1 cellular context compared by ENCODE assay signal in the genomic region with DNA sequence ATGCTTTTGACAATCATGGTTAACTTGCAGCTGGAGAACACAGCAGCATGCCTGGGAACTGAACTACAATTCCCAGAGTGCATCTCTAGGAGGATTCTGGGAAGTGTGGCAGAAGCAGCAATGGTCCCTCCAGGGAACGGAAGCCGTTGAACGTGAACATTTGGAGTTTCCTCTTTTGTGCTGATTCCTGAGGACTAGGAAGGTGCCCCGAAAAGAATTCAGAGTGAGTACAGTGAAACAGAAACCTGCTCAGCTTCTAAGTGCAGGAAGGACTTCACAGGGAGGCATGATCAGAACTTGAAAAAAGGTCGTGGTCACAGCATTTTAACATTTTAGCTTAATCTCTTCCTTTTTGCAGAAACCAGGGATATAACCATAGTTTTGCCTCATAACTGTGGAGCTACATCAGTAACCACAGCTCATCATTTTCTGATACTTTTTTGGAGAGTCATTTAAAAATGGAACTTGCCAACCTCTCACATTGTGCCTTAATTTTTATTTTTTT.
A peak's percentile ranks its signal among the peaks of the same experiment; 100 is the strongest.
TF ChIP-seq lines count a peak whose summit lies in the region.

NUDT13 (plus strand) TSS at position 111 of the 505 bp plus-strand sequence. CDS start 3,911 bp downstream, outside the sequence.

TF ChIP-seq in GM12878, 131 proteins besides CTCF, POLR2A, EP300 and RAD21 (continued from another document and continues in another):
- 0 out of 2 replicates have a peak, but pooled peaks have one; percentile 37 for TF ChIP-seq NKRF (conservative IDR thresholded peaks at IDR 0.05)
- TF ChIP-seq POLR2AphosphoS2 (IDR thresholded peaks at IDR 0.05; ENCODE audit: low read depth, low read length): 0 out of 2 replicates have a peak, but pooled peaks have one; percentile 52
- peak; percentile 52 for TF ChIP-seq RUNX3 (IDR thresholded peaks at IDR 0.05; ENCODE audit: low read length)
- peak; percentile 73 for TF ChIP-seq RELA (IDR thresholded peaks at IDR 0.05; ENCODE audit: borderline replicate concordance, partially characterized antibody)
- TF ChIP-seq E2F4 (IDR thresholded peaks at IDR 0.05; ENCODE audit: low read depth, low read length): 0 out of 2 replicates have a peak, but pooled peaks have one; percentile 7
- no peak for TF ChIP-seq CUX1 (IDR thresholded peaks at IDR 0.05; ENCODE audit: insufficient replicate concordance, low read depth, low read length)
- TF ChIP-seq POU2F2 (IDR thresholded peaks at IDR 0.05; ENCODE audit: borderline replicate concordance, low read depth, low read length): 0 out of 3 replicates have a peak, but pooled peaks have one; percentile 22
- TF ChIP-seq NR2C1 (IDR thresholded peaks at IDR 0.05): peak; percentile 62
- TF ChIP-seq, protein P1, sequence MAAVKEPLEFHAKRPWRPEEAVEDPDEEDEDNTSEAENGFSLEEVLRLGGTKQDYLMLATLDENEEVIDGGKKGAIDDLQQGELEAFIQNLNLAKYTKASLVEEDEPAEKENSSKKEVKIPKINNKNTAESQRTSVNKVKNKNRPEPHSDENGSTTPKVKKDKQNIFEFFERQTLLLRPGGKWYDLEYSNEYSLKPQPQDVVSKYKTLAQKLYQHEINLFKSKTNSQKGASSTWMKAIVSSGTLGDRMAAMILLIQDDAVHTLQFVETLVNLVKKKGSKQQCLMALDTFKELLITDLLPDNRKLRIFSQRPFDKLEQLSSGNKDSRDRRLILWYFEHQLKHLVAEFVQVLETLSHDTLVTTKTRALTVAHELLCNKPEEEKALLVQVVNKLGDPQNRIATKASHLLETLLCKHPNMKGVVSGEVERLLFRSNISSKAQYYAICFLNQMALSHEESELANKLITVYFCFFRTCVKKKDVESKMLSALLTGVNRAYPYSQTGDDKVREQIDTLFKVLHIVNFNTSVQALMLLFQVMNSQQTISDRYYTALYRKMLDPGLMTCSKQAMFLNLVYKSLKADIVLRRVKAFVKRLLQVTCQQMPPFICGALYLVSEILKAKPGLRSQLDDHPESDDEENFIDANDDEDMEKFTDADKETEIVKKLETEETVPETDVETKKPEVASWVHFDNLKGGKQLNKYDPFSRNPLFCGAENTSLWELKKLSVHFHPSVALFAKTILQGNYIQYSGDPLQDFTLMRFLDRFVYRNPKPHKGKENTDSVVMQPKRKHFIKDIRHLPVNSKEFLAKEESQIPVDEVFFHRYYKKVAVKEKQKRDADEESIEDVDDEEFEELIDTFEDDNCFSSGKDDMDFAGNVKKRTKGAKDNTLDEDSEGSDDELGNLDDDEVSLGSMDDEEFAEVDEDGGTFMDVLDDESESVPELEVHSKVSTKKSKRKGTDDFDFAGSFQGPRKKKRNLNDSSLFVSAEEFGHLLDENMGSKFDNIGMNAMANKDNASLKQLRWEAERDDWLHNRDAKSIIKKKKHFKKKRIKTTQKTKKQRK (IDR thresholded peaks at IDR 0.05; ENCODE audit: low read depth, low read length): no peak
- TF ChIP-seq ATF3 (IDR thresholded peaks at IDR 0.05; ENCODE audit: borderline replicate concordance, extremely low read depth, low read depth, low read length): peak; percentile 51; the same call in 1 of the 2 replicates
- TF ChIP-seq YY1 (IDR thresholded peaks at IDR 0.05; ENCODE audit: low read depth, low read length): peak; percentile 94
- peak; percentile 44 for TF ChIP-seq MEF2B (IDR thresholded peaks at IDR 0.05; ENCODE audit: partially characterized antibody, poor library complexity, severe bottlenecking)
- TF ChIP-seq, protein P2, sequence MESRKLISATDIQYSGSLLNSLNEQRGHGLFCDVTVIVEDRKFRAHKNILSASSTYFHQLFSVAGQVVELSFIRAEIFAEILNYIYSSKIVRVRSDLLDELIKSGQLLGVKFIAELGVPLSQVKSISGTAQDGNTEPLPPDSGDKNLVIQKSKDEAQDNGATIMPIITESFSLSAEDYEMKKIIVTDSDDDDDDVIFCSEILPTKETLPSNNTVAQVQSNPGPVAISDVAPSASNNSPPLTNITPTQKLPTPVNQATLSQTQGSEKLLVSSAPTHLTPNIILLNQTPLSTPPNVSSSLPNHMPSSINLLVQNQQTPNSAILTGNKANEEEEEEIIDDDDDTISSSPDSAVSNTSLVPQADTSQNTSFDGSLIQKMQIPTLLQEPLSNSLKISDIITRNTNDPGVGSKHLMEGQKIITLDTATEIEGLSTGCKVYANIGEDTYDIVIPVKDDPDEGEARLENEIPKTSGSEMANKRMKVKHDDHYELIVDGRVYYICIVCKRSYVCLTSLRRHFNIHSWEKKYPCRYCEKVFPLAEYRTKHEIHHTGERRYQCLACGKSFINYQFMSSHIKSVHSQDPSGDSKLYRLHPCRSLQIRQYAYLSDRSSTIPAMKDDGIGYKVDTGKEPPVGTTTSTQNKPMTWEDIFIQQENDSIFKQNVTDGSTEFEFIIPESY (IDR thresholded peaks at IDR 0.05): no peak
- peak; percentile 91; the same call in 1 of the 2 replicates for TF ChIP-seq CREM (IDR thresholded peaks at IDR 0.05; ENCODE audit: low read depth)
- 0 out of 2 replicates have a peak, but pooled peaks have one; percentile 57 for TF ChIP-seq IRF4 (IDR thresholded peaks at IDR 0.05; ENCODE audit: low read depth, low read length)
- no peak for TF ChIP-seq SMAD1 (IDR thresholded peaks at IDR 0.05; ENCODE audit: low read depth, partially characterized antibody)
- TF ChIP-seq SMARCA5 (IDR thresholded peaks at IDR 0.05): peak; percentile 8; the same call in 1 of the 2 replicates
- TF ChIP-seq STAT3 (IDR thresholded peaks at IDR 0.05; ENCODE audit: low read depth, low read length): 0 out of 2 replicates have a peak, but pooled peaks have one; percentile 67
- TF ChIP-seq SMAD5 (IDR thresholded peaks at IDR 0.05; ENCODE audit: low read depth): no peak
- TF ChIP-seq, protein P3, sequence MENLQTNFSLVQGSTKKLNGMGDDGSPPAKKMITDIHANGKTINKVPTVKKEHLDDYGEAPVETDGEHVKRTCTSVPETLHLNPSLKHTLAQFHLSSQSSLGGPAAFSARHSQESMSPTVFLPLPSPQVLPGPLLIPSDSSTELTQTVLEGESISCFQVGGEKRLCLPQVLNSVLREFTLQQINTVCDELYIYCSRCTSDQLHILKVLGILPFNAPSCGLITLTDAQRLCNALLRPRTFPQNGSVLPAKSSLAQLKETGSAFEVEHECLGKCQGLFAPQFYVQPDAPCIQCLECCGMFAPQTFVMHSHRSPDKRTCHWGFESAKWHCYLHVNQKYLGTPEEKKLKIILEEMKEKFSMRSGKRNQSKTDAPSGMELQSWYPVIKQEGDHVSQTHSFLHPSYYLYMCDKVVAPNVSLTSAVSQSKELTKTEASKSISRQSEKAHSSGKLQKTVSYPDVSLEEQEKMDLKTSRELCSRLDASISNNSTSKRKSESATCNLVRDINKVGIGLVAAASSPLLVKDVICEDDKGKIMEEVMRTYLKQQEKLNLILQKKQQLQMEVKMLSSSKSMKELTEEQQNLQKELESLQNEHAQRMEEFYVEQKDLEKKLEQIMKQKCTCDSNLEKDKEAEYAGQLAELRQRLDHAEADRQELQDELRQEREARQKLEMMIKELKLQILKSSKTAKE (IDR thresholded peaks at IDR 0.05; ENCODE audit: low read depth, poor library complexity, severe bottlenecking): peak; percentile 27
- 0 out of 2 replicates have a peak, but pooled peaks have one; percentile 4 for TF ChIP-seq SMC3 (IDR thresholded peaks at IDR 0.05; ENCODE audit: borderline replicate concordance, low read length)
- TF ChIP-seq ZNF592 (IDR thresholded peaks at IDR 0.05): peak; percentile 100
- no peak for TF ChIP-seq SUZ12 (IDR thresholded peaks at IDR 0.05; ENCODE audit: unreplicated experiment)
- TF ChIP-seq NBN (IDR thresholded peaks at IDR 0.05): 0 out of 2 replicates have a peak, but pooled peaks have one; percentile 41
- peak; percentile 71; the same call in 1 of the 2 replicates for TF ChIP-seq POLR2AphosphoS5 (IDR thresholded peaks at IDR 0.05; ENCODE audit: low read length)
- peak; percentile 52; the same call in 1 of the 2 replicates for TF ChIP-seq SPI1 (IDR thresholded peaks at IDR 0.05; ENCODE audit: borderline replicate concordance, insufficient read depth, low read depth, low read length)
- TF ChIP-seq ETV6 (conservative IDR thresholded peaks at IDR 0.05 in 1 of 2, IDR thresholded peaks at IDR 0.05 in 1 of 2; ENCODE audit: borderline replicate concordance in 1 of 2, low read depth in 1 of 2): peak in 1 of 2 experiments; percentile 42; a peak in 1 of 4 replicates
- 0 out of 2 replicates have a peak, but pooled peaks have one; percentile 41 for TF ChIP-seq NFIC (IDR thresholded peaks at IDR 0.05; ENCODE audit: low read depth, low read length)
- TF ChIP-seq WRNIP1 (IDR thresholded peaks at IDR 0.05; ENCODE audit: borderline replicate concordance, low read depth, low read length): 0 out of 2 replicates have a peak, but pooled peaks have one; percentile 64
- peak; percentile 77 to 82; a peak in 3 of 4 replicates for TF ChIP-seq IKZF2 (IDR thresholded peaks at IDR 0.05)
